In the genomic region with DNA sequence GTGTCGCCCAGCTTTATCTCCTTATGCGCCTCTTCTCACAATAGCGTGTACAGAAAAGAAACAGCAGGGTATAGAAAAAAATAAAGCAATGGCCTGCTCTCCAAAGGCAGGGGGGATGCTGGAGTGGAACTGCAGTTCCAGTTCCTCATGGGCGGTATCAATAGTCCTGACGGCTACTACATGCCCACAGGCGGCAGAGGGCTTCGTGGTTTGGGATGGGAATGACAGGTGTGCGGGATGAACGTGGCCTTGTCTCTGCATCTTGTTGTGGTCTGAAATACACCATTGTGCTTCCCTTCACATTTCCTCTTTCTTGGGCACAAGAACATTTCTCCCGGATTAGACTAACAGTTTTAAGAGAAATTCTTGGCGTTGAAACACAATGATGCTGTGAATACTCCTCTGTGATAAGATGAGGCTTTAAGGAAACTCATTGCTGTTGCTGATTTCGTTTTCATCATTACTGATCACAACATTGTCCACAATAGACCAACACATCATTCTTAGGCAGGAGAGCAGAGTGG, we compare ENCODE assay signal across 23 cellular contexts.
"Had no signal": no experiment of that assay in that cellular context is flagged by ENCODE, and none has a peak within 500 bp of the region (broad histone marks: within the 10 kb centered on the region; RNA-seq: fewer than 3 reads in every experiment).

No MANE protein-coding gene starts in this region.

- H3K9me3 Mint-ChIP-seq: activated CD4-positive, alpha-beta memory T cell treated with anti-CD3 and anti-CD28 coated beads, Interleukin-2, amount 10 ng/mL, durations not matched to agents 7 days and 5 days; activated CD4-positive, alpha-beta T cell treated with anti-CD3 and anti-CD28 coated beads, Interleukin-2, amount 10 ng/mL, durations not matched to agents 24 days and 14 days; activated naive CD4-positive, alpha-beta T cell treated with anti-CD3 and anti-CD28 coated beads, Interleukin-2, amount 50 U/mL, for 24 hours; activated naive CD8-positive, alpha-beta T cell treated with anti-CD3 and anti-CD28 coated beads, Interleukin-2, amount 50 U/mL, for 24 hours; activated T-helper 2 cell treated with anti-CD3 and anti-CD28 coated beads, Interferon-gamma antibody, Interleukin-2, Interleukin-4, amounts not matched to agents 10 μg/mL and 5 μg/mL and 100 μg/mL, durations not matched to agents 14 hours and 24 hours and 36 hours; natural killer cell treated with Interleukin-12 subunit alpha and Interleukin-12 subunit beta and Interleukin-15 and Interleukin-18, amount 100 ng/mL, for 72 hours had no signal

- H3K4me1 ChIP-seq: lower lobe of right lung, psoas muscle, uterus had no signal

- DNase-seq: activated CD4-positive, alpha-beta memory T cell treated with anti-CD3 and anti-CD28 coated beads, Interleukin-2, amount 10 ng/mL, durations not matched to agents 7 days and 5 days; activated CD4-positive, alpha-beta T cell treated with anti-CD3 and anti-CD28 coated beads, Interleukin-2, amount 10 ng/mL, durations not matched to agents 24 days and 14 days; activated naive CD8-positive, alpha-beta T cell treated with anti-CD3 and anti-CD28 coated beads, Interleukin-2, amount 50 U/mL, for 24 hours; activated T-cell treated with anti-CD3 and anti-CD28 coated beads, Interleukin-2, amount 50 U/mL, for 48 hours; central memory CD4-positive, alpha-beta T cell; foreskin keratinocyte; glutamatergic neuron; left lung; lower lobe of right lung; mesendoderm; mucosa of descending colon; ovary; psoas muscle; stimulated activated CD4-positive, alpha-beta T cell treated with anti-CD3 and anti-CD28 coated beads, Interleukin-15, amount 100 ng/mL, for 24 hours; stimulated activated CD4-positive, alpha-beta T cell treated with anti-CD3 and anti-CD28 coated beads, Interleukin-2, amount 100 ng/mL, for 24 hours; stimulated activated naive CD4-positive, alpha-beta T cell treated with Interleukin-2 at 50 U/mL for 16 hours; uterus; WERI-Rb-1 had no signal

- H3K27me3 Mint-ChIP-seq: activated CD4-positive, alpha-beta memory T cell treated with anti-CD3 and anti-CD28 coated beads, Interleukin-2, amount 10 ng/mL, durations not matched to agents 7 days and 5 days; activated CD4-positive, alpha-beta T cell treated with anti-CD3 and anti-CD28 coated beads, Interleukin-2, amount 10 ng/mL, durations not matched to agents 24 days and 14 days; activated naive CD4-positive, alpha-beta T cell treated with anti-CD3 and anti-CD28 coated beads, Interleukin-2, amount 50 U/mL, for 24 hours; activated naive CD8-positive, alpha-beta T cell treated with anti-CD3 and anti-CD28 coated beads, Interleukin-2, amount 50 U/mL, for 24 hours; type B pancreatic cell had no signal

- ATAC-seq: activated CD4-positive, CD25-positive, alpha-beta regulatory T cell treated with anti-CD3 and anti-CD28 coated beads, Interleukin-2, amount 50 U/mL, for 24 hours; activated naive CD8-positive, alpha-beta T cell treated with anti-CD3 and anti-CD28 coated beads, Interleukin-2, amount 50 U/mL, for 24 hours; mucosa of descending colon; natural killer cell treated with Interleukin-12 subunit alpha and Interleukin-12 subunit beta and Interleukin-15 and Interleukin-18, amount 100 ng/mL, for 72 hours; psoas muscle had no signal

- H3K27me3 ChIP-seq: left lung, ovary, uterus had no signal

- H3K4me1 Mint-ChIP-seq: activated CD4-positive, alpha-beta memory T cell treated with anti-CD3 and anti-CD28 coated beads, Interleukin-2, amount 10 ng/mL, durations not matched to agents 7 days and 5 days; activated CD4-positive, alpha-beta T cell treated with anti-CD3 and anti-CD28 coated beads, Interleukin-2, amount 10 ng/mL, durations not matched to agents 24 days and 14 days; activated naive CD4-positive, alpha-beta T cell treated with anti-CD3 and anti-CD28 coated beads, Interleukin-2, amount 50 U/mL, for 24 hours; activated naive CD8-positive, alpha-beta T cell treated with anti-CD3 and anti-CD28 coated beads, Interleukin-2, amount 50 U/mL, for 24 hours had no signal

- H3K27ac Mint-ChIP-seq: activated CD4-positive, alpha-beta memory T cell treated with anti-CD3 and anti-CD28 coated beads, Interleukin-2, amount 10 ng/mL, durations not matched to agents 7 days and 5 days; activated CD4-positive, alpha-beta T cell treated with anti-CD3 and anti-CD28 coated beads, Interleukin-2, amount 10 ng/mL, durations not matched to agents 24 days and 14 days; activated naive CD4-positive, alpha-beta T cell treated with anti-CD3 and anti-CD28 coated beads, Interleukin-2, amount 50 U/mL, for 24 hours; activated naive CD8-positive, alpha-beta T cell treated with anti-CD3 and anti-CD28 coated beads, Interleukin-2, amount 50 U/mL, for 24 hours; activated T-helper 2 cell treated with anti-CD3 and anti-CD28 coated beads, Interferon-gamma antibody, Interleukin-2, Interleukin-4, amounts not matched to agents 10 μg/mL and 5 μg/mL and 100 μg/mL, durations not matched to agents 14 hours and 24 hours and 36 hours; natural killer cell treated with Interleukin-12 subunit alpha and Interleukin-12 subunit beta and Interleukin-15 and Interleukin-18, amount 100 ng/mL, for 72 hours; type B pancreatic cell had no signal

- H3K27ac ChIP-seq: foreskin keratinocyte, left lung, lower lobe of right lung, ovary, psoas muscle, uterus, WERI-Rb-1 had no signal

- H3K4me3 ChIP-seq: left lung, lower lobe of right lung, mucosa of descending colon, ovary, psoas muscle, uterus had no signal

- H3K36me3 Mint-ChIP-seq: activated naive CD4-positive, alpha-beta T cell treated with anti-CD3 and anti-CD28 coated beads, Interleukin-2, amount 50 U/mL, for 24 hours; natural killer cell treated with Interleukin-12 subunit alpha and Interleukin-12 subunit beta and Interleukin-15 and Interleukin-18, amount 100 ng/mL, for 72 hours; type B pancreatic cell had no signal

- H3K36me3 ChIP-seq: left lung, lower lobe of right lung, ovary, uterus, WERI-Rb-1 had no signal

- H3K9me3 ChIP-seq: left lung, lower lobe of right lung, mucosa of descending colon, ovary, psoas muscle, uterus had no signal

- H3K4me3 Mint-ChIP-seq: activated CD4-positive, alpha-beta memory T cell treated with anti-CD3 and anti-CD28 coated beads, Interleukin-2, amount 10 ng/mL, durations not matched to agents 7 days and 5 days; activated CD4-positive, alpha-beta T cell treated with anti-CD3 and anti-CD28 coated beads, Interleukin-2, amount 10 ng/mL, durations not matched to agents 24 days and 14 days; activated naive CD4-positive, alpha-beta T cell treated with anti-CD3 and anti-CD28 coated beads, Interleukin-2, amount 50 U/mL, for 24 hours; activated naive CD8-positive, alpha-beta T cell treated with anti-CD3 and anti-CD28 coated beads, Interleukin-2, amount 50 U/mL, for 24 hours; natural killer cell treated with Interleukin-12 subunit alpha and Interleukin-12 subunit beta and Interleukin-15 and Interleukin-18, amount 100 ng/mL, for 72 hours; type B pancreatic cell had no signal
